2 cellular contexts compared by ENCODE assay signal in genomic region chr9:136273244-136273865, GRCh38.
TF ChIP-seq lines count a peak whose summit lies in the region.

No MANE protein-coding gene starts in this region.

TF ChIP-seq in HepG2, 621 proteins besides CTCF, POLR2A, EP300 and RAD21:
- TF ChIP-seq ATF7 (IDR thresholded peaks at IDR 0.05) (0 out of 2 replicates have a peak, but pooled peaks have one; percentile 20), ATF7 (CRISPR knock-in tag; IDR thresholded peaks at IDR 0.05) (no peak), CEBPB (IDR thresholded peaks at IDR 0.05; ENCODE audit: borderline replicate concordance, low read depth, low read length) (peak; percentile 55; the same call in 1 of the 2 replicates), ISX (CRISPR knock-in tag; conservative IDR thresholded peaks at IDR 0.05) (no peak)

TF ChIP-seq in GM12891, 5 proteins besides CTCF, POLR2A, EP300 and RAD21:
- TF ChIP-seq SPI1 (IDR thresholded peaks at IDR 0.05; ENCODE audit: low read depth, low read length) (no peak), TAF1 (IDR thresholded peaks at IDR 0.05; ENCODE audit: low read depth, low read length) (no peak), POU2F2 (IDR thresholded peaks at IDR 0.05; ENCODE audit: low read depth, low read length) (no peak), PAX5 (IDR thresholded peaks at IDR 0.05; ENCODE audit: insufficient read depth, low read length, severe bottlenecking) (no peak), POLR2AphosphoS5 (IDR thresholded peaks at IDR 0.05; ENCODE audit: low read depth, low read length) (no peak)
